In the genomic region with DNA sequence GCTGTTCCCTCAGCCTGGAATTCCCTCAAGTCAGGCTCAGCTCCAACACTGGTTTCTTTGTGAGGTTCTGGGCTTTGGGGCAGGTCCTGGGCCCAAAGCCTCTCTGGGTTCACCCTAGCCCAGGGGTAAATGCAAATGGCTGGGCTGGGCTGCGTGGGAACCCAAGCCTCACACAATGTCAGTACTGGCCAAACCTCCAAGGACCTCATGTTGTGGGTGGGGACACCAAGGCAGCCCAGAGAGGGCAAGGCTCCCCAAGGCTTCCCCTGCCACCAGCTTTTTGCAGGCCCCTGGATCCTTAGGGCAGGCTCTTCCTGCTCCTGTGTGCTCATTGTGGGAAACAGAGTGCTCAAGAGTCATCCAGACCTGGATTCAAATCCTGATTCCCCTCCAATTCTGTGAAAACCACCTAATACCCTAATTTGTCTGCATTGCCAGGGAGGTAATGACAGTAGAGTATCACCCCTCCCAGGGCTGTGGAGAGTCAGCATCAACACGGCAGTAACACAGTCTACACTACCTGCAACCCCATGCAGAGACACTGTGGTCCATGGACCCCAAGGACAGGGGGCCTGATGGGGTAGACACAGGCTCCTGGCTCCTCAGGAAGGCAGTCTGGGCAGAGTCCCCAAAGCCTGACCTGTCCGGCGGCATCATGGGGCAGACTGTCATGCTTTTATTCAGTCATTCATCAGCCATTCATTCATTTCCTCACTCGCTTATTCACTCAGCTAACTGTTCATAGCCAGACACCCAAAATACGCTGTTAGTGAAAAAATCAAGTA, we compare ENCODE assay signal across 30 cellular contexts.
DNase-seq lines count a peak whose midpoint lies in the region; ATAC-seq, FAIRE-seq and TF ChIP-seq lines count a peak whose summit lies in the region.
"Had no signal": no experiment of that assay in that cellular context is flagged by ENCODE, and none has a peak within 500 bp of the region (broad histone marks: within the 10 kb centered on the region; RNA-seq: fewer than 3 reads in every experiment).

No MANE protein-coding gene starts in this region.

- intact Hi-C loops in right lobe of liver (cut with DNase I), result no loop called here
- intact Hi-C loops in HepG2 (cut with micrococcal nuclease; ENCODE audit: unreplicated experiment), result no loop called here
- intact Hi-C loops in left cardiac atrium (cut with DNase I), result no loop called here

- no peak overlapping the region for H3K9ac ChIP-seq in HepG2 (ENCODE audit: insufficient read depth, low read depth, low read length)

- H4K20me1 ChIP-seq in HepG2 (ENCODE audit: insufficient read depth, low read length), result no peaks in the 10 kb centered on the region
- peaks cover 26% of the 10 kb centered on the region for H4K20me1 ChIP-seq in osteoblast (ENCODE audit: insufficient read depth, low read length)

- H3K79me2 ChIP-seq in HepG2 (ENCODE audit: insufficient read depth, low read length) (no peaks in the 10 kb centered on the region), osteoblast (ENCODE audit: insufficient read depth, low read length) (no peaks in the 10 kb centered on the region)

- H3K27me3 ChIP-seq in right lobe of liver (no peaks in the 10 kb centered on the region), HepG2 (ENCODE audit: control insufficient read depth in 1 of 2, insufficient read depth in 2 of 2, low read length in 2 of 2) (peaks cover 5 to 71% of the 10 kb centered on the region in 2 experiments; a peak in 4 of 5 replicates), osteoblast (ENCODE audit: insufficient read depth, low read length) (no peaks in the 10 kb centered on the region)
- H3K27me3 ChIP-seq: colonic mucosa, neutrophil had no signal

- H3K36me3 ChIP-seq in right lobe of liver (no peaks in the 10 kb centered on the region), HepG2 (replicated peaks in 1 of 2; ENCODE audit: control insufficient read depth in 1 of 2, insufficient read depth in 2 of 2, low read length in 2 of 2) (no peaks in the 10 kb centered on the region), osteoblast (ENCODE audit: insufficient read depth, low read length) (no peaks in the 10 kb centered on the region)
- H3K36me3 ChIP-seq: colonic mucosa, neutrophil had no signal

- TF ChIP-seq EP300 in HepG2 (IDR thresholded peaks at IDR 0.05; ENCODE audit: low read depth in 2 of 2, low read length in 2 of 2) (no peak), HepG2 (CRISPR knock-in tag; IDR thresholded peaks at IDR 0.05; ENCODE audit: borderline replicate concordance) (no peak)

- no TSS peak for BruUV-seq in HepG2 (replicated peaks; lab: Mats Ljungman, UMichigan)

- H2AFZ ChIP-seq in HepG2 (ENCODE audit: low read length) (no peak overlapping the region), osteoblast (ENCODE audit: low read length) (no peak overlapping the region)

- 65% methylated on average over 5 of the region's 6 CpGs for WGBS in right lobe of liver (ENCODE audit: insufficient coverage, low coverage, low lambda C conversion rate, missing lambda C conversion rate)
- WGBS in HepG2 (ENCODE audit: low lambda C conversion rate), result 17% methylated on average over 4 of the region's 6 CpGs

- H3K4me3 ChIP-seq in right lobe of liver (no peak overlapping the region), HepG2 (replicated peaks in 1 of 3; ENCODE audit: insufficient read depth in 1 of 3, low read depth in 2 of 3, low read length in 3 of 3) (no peak overlapping the region), osteoblast (ENCODE audit: insufficient read depth, low read length) (no peak overlapping the region)
- H3K4me3 ChIP-seq: colonic mucosa, lung, psoas muscle had no signal

- H3K4me1 ChIP-seq in right lobe of liver, result no peaks in the 10 kb centered on the region
- no peaks in the 10 kb centered on the region for H3K4me1 ChIP-seq in HepG2 (ENCODE audit: insufficient read depth, low read length)
- H3K4me1 ChIP-seq in osteoblast (ENCODE audit: insufficient read depth, low read length), result peaks cover 25% of the 10 kb centered on the region
- H3K4me1 ChIP-seq: Caco-2, colonic mucosa had no signal

- POLR2A ChIA-PET in HepG2 (lab: Yijun Ruan, JAX), result no interaction called here

- TF ChIP-seq RAD21 in HepG2 (CRISPR knock-in tag; IDR thresholded peaks at IDR 0.05), result no peak

- H3K27ac ChIP-seq in right lobe of liver (no peak overlapping the region), HepG2 (ENCODE audit: extremely low read length, insufficient read depth, low read length) (no peak overlapping the region), osteoblast (ENCODE audit: low read depth, low read length) (no peak overlapping the region)
- H3K27ac ChIP-seq: colonic mucosa, epithelial cell of prostate, neutrophil had no signal

- in situ Hi-C loops in HepG2 (cut with HindIII; ENCODE audit: extremely low pct_ligation_motif_present, low pct_unique_long_range_greater_than_20kb), result no loop called here

- TF ChIP-seq CTCF in right lobe of liver (IDR thresholded peaks at IDR 0.05), result no peak
- no peak for TF ChIP-seq CTCF in HepG2 (CRISPR knock-in tag; IDR thresholded peaks at IDR 0.05)
- no peak for TF ChIP-seq CTCF in osteoblast (IDR thresholded peaks at IDR 0.05; ENCODE audit: extremely low read depth, low read depth, low read length)

- no peak for FAIRE-seq in HepG2 (lab: Jason Lieb, UNC)
- FAIRE-seq: bronchial epithelial cell, G401.6, HTR-8/SVneo, islet of Langerhans had no signal

- peak in 2 of 3 donors; percentile 13 to 35 for DNase-seq in right lobe of liver
- no peak for DNase-seq in HepG2 (ENCODE audit: low spot score)
- DNase-seq in left cardiac atrium, result peak; percentile 11
- DNase-seq in osteoblast (ENCODE audit: insufficient read length, low spot score, missing footprints), result peak; percentile 58
- DNase-seq in stimulated activated CD4-positive, alpha-beta T cell treated with anti-CD3 and anti-CD28 coated beads, Interleukin-15, amount 100 ng/mL, for 24 hours, result no peak
- no peak for DNase-seq in mucosa of gallbladder (ENCODE audit: low spot score)
- DNase-seq in NCI-H524 (lab: John Stamatoyannopoulos, UW), result no peak
- DNase-seq: activated CD4-positive, alpha-beta T cell treated with anti-CD3 and anti-CD28 coated beads for 48 hours; activated naive CD4-positive, alpha-beta T cell treated with Interleukin-2 at 50 U/mL for 16 hours; activated T-cell treated with anti-CD3 and anti-CD28 coated beads, Interleukin-2, amount 50 U/mL, for 24 hours; C1 segment of cervical spinal cord; colonic mucosa; effector CD8-positive, alpha-beta T cell; H9; KG1; MM.1S; NCI-H1417 treated with DMSO at 0.1 percent for 48 hours; NCI-H345; NCI-H774; RPMI8226; T-helper 2 cell had no signal

- ATAC-seq in right lobe of liver (no peak), HepG2 (no peak), left cardiac atrium (no peak)

- TF ChIP-seq POLR2A in right lobe of liver (IDR thresholded peaks at IDR 0.05) (no peak), HepG2 (IDR thresholded peaks at IDR 0.05; ENCODE audit: insufficient read depth in 1 of 2, low read depth in 2 of 2, low read length in 2 of 2) (no peak)

- H3K9me3 ChIP-seq in right lobe of liver (no peaks in the 10 kb centered on the region), HepG2 (ENCODE audit: low read length) (no peaks in the 10 kb centered on the region), osteoblast (ENCODE audit: low read depth, low read length) (no peaks in the 10 kb centered on the region)
- H3K9me3 ChIP-seq: Caco-2, colonic mucosa, neutrophil, psoas muscle had no signal

- CTCF ChIA-PET in HepG2 (lab: Yijun Ruan, JAX; ENCODE audit: low intra/inter-chr PET ratio, low total read pairs), result no interaction called here

- H3K4me2 ChIP-seq in HepG2 (ENCODE audit: low read depth, low read length) (no peak overlapping the region), osteoblast (ENCODE audit: insufficient read depth, low read length) (no peak overlapping the region)

TF ChIP-seq in HepG2, 621 proteins besides CTCF, POLR2A, EP300 and RAD21:
- TF ChIP-seq CHCHD3 (CRISPR knock-in tag; IDR thresholded peaks at IDR 0.05) (no peak), CEBPB (IDR thresholded peaks at IDR 0.05; ENCODE audit: borderline replicate concordance, low read depth, low read length) (no peak), MXI1 (IDR thresholded peaks at IDR 0.05; ENCODE audit: borderline replicate concordance, low read depth, low read length) (no peak), TCF7L2 (IDR thresholded peaks at IDR 0.05; ENCODE audit: low read depth, low read length) (no peak), ZNF841 (CRISPR knock-in tag; IDR thresholded peaks at IDR 0.05; ENCODE audit: borderline replicate concordance) (no peak), E2F1 (CRISPR knock-in tag; IDR thresholded peaks at IDR 0.05) (no peak)

Comparison
In these comparisons a context has a peak if more than half of its experiments do, and no peak if none do; other contexts are left out.
1. DNase-seq: peak in right lobe of liver (2 of 3), left cardiac atrium (single experiment) and osteoblast (single experiment); none in HepG2 (single experiment), stimulated activated CD4-positive, alpha-beta T cell treated with anti-CD3 and anti-CD28 coated beads, Interleukin-15, amount 100 ng/mL, for 24 hours (single experiment), mucosa of gallbladder (single experiment) and NCI-H524 (0 of 2).